In genomic region chr6:84332139-84333034, GRCh38 we compare ENCODE assay signal across 13 cellular contexts.
DNase-seq lines count a peak whose midpoint lies in the region; ATAC-seq, FAIRE-seq and TF ChIP-seq lines count a peak whose summit lies in the region.
"Had no signal": no experiment of that assay in that cellular context is flagged by ENCODE, and none has a peak within 500 bp of the region (broad histone marks: within the 10 kb centered on the region; RNA-seq: fewer than 3 reads in every experiment).

No MANE protein-coding gene starts in this region.

- no peaks in the 10 kb centered on the region for H4K20me1 ChIP-seq in GM12878 (ENCODE audit: control insufficient read depth, insufficient read depth)

- CTCF ChIA-PET in GM12878 (lab: Yijun Ruan, JAX) = interaction anchor here (0.6 to 1.7 kb wide), 12 partner anchors 14 to 337 kb away, joined by 3 to 5 read pairs (median 3); partner anchors contain the start of gene CEP162

- no peak overlapping the region for H3K4me3 ChIP-seq in GM12878
- H3K4me3 ChIP-seq: gastroesophageal sphincter had no signal

- no peaks in the 10 kb centered on the region for H3K9me3 ChIP-seq in GM12878 (replicated peaks; ENCODE audit: control insufficient read depth, insufficient read depth, low read length)

- no peak for TF ChIP-seq POLR2A in GM12878 (IDR thresholded peaks at IDR 0.05; ENCODE audit: low read depth, low read length)

- peak; percentile 53 to 83 for TF ChIP-seq EP300 in GM12878 (IDR thresholded peaks at IDR 0.05; ENCODE audit: borderline replicate concordance in 1 of 2, control insufficient read depth in 1 of 2, low read depth in 2 of 2, low read length in 2 of 2)

- H3K27me3 ChIP-seq in GM12878 (replicated peaks in 1 of 2; ENCODE audit: control insufficient read depth in 2 of 2, insufficient read depth in 2 of 2, low read length in 1 of 2) = no peaks in the 10 kb centered on the region
- H3K27me3 ChIP-seq: gastroesophageal sphincter had no signal

- RAD21 ChIA-PET in GM12878 (lab: Charles Lee; ENCODE audit: unreplicated experiment) = interaction anchor here (0.9 to 2.9 kb wide), 11 partner anchors 18 to 237 kb away, joined by 3 to 14 read pairs (median 6); partner anchors contain the start of gene CEP162

- peak overlapping the region; percentile 21 for H3K4me2 ChIP-seq in GM12878 (ENCODE audit: control insufficient read depth, insufficient read depth)

- H3K9ac ChIP-seq in GM12878 (ENCODE audit: control insufficient read depth, insufficient read depth, low read length) = no peak overlapping the region

- H3K79me2 ChIP-seq in GM12878 (ENCODE audit: control insufficient read depth, insufficient read depth, low read length) = no peaks in the 10 kb centered on the region

- no peak for TF ChIP-seq CTCF in GM12878 (IDR thresholded peaks at IDR 0.05 in 2 of 3, conservative IDR thresholded peaks at IDR 0.05 in 1 of 3; ENCODE audit: control insufficient read depth in 2 of 3, extremely low read depth in 1 of 3, insufficient read depth in 1 of 3, low read depth in 3 of 3, low read length in 3 of 3)

- SMC1A ChIA-PET in GM12878 (lab: Charles Lee; ENCODE audit: uncharacterized antibody, unreplicated experiment) = interaction anchor here (0.5 to 4.9 kb wide), 20 partner anchors 8 to 1379 kb away, joined by 3 to 21 read pairs (median 4); partner anchors contain the start of gene CEP162

- FAIRE-seq in GM12878 (lab: Jason Lieb, UNC) = peak; percentile 83
- FAIRE-seq: colon had no signal

- intact Hi-C loops in GM12878 (cut with micrococcal nuclease; ENCODE audit: unreplicated experiment) = loop anchor here (10.0 kb wide), 1 partner anchor 212 kb away; no protein-coding TSS in a partner anchor

- 4% methylated on average over 3 of the region's 3 CpGs for WGBS in GM12878 (ENCODE audit: insufficient coverage, insufficient replicate concordance, low lambda C conversion rate, missing lambda C conversion rate)

- H3K27ac ChIP-seq in GM12878 (ENCODE audit: control insufficient read depth, insufficient read depth) = peak overlapping the region; percentile 38; the same call in 1 of the 2 replicates
- H3K27ac ChIP-seq: gastroesophageal sphincter had no signal

- peak overlapping the region; percentile 21 for H2AFZ ChIP-seq in GM12878 (ENCODE audit: control insufficient read depth, low read depth, low read length)

- DNase-seq in GM12878 (ENCODE audit: low read depth, low spot score) = peak; percentile 24
- no peak for DNase-seq in HT-29 (ENCODE audit: low spot score)
- no peak for DNase-seq in cerebellum (ENCODE audit: low spot score)
- no peak for DNase-seq in G401 (ENCODE audit: low spot score)
- no peak for DNase-seq in NK-92 (lab: John Stamatoyannopoulos, UW; ENCODE audit: unreplicated experiment)
- DNase-seq: COR-L47, mammary epithelial cell, retina had no signal

- peak; percentile 97 for ATAC-seq in GM18870 (IDR thresholded peaks at IDR 0.05; ENCODE audit: unreplicated experiment)
- ATAC-seq in GM21723 (IDR thresholded peaks at IDR 0.05; ENCODE audit: unreplicated experiment) = peak; percentile 99
- ATAC-seq in HG03139 (IDR thresholded peaks at IDR 0.05; ENCODE audit: unreplicated experiment) = peak; percentile 91
- ATAC-seq in GM12878 = peak; percentile 97
- ATAC-seq: gastroesophageal sphincter had no signal

- no peak for TF ChIP-seq RAD21 in GM12878 (IDR thresholded peaks at IDR 0.05; ENCODE audit: insufficient read depth, low read depth, low read length)

- no peaks in the 10 kb centered on the region for H3K36me3 ChIP-seq in GM12878 (ENCODE audit: control insufficient read depth in 2 of 2, insufficient read depth in 2 of 2, low read length in 1 of 2)
- H3K36me3 ChIP-seq: gastroesophageal sphincter had no signal

- in situ Hi-C loops in GM12878 (cut with MboI) (no loop called here), G401 (cut with HindIII; ENCODE audit: low sequenced_read_pairs) (no loop called here)

- H3K4me1 ChIP-seq in GM12878 (ENCODE audit: control insufficient read depth, insufficient read depth, low read length) = peaks cover 6% of the 10 kb centered on the region; the same call in 1 of the 2 replicates

- BruUV-seq in GM12878 (replicated peaks; lab: Mats Ljungman, UMichigan) = no TSS peak

- POLR2A ChIA-PET in GM12878 (lab: Charles Lee) = interaction anchor here (1.0 to 1.7 kb wide), 2 partner anchors 18 to 78 kb away, joined by 3 to 4 read pairs; no protein-coding TSS in a partner anchor

TF ChIP-seq in GM12878, 131 proteins besides CTCF, POLR2A, EP300 and RAD21:
- peak; percentile 90 for TF ChIP-seq ATF2 (IDR thresholded peaks at IDR 0.05; ENCODE audit: low read length)
- TF ChIP-seq ZNF217 (IDR thresholded peaks at IDR 0.05) = 0 out of 2 replicates have a peak, but pooled peaks have one; percentile 73
- peak; percentile 23; the same call in 1 of the 2 replicates for TF ChIP-seq RUNX3 (IDR thresholded peaks at IDR 0.05; ENCODE audit: low read length)
- no peak for TF ChIP-seq NR2F1 (conservative IDR thresholded peaks at IDR 0.05)
- peak; percentile 73 to 81; a peak in 3 of 4 replicates for TF ChIP-seq IKZF2 (IDR thresholded peaks at IDR 0.05)
- peak; percentile 39; the same call in 1 of the 2 replicates for TF ChIP-seq TCF7 (IDR thresholded peaks at IDR 0.05; ENCODE audit: borderline replicate concordance)
- no peak for TF ChIP-seq NR2C2 (IDR thresholded peaks at IDR 0.05; ENCODE audit: borderline replicate concordance, control insufficient read depth, insufficient read length, low read depth)
- TF ChIP-seq IRF4 (IDR thresholded peaks at IDR 0.05; ENCODE audit: low read depth, low read length) = peak; percentile 45; the same call in 1 of the 2 replicates
- TF ChIP-seq JUND (IDR thresholded peaks at IDR 0.05; ENCODE audit: low read depth, low read length) = peak; percentile 55; the same call in 1 of the 2 replicates
- peak; percentile 94 for TF ChIP-seq MEF2A (IDR thresholded peaks at IDR 0.05; ENCODE audit: insufficient read depth, low read depth, low read length)
- TF ChIP-seq ATF7 (IDR thresholded peaks at IDR 0.05; ENCODE audit: low read depth) = peak; percentile 92
- no peak for TF ChIP-seq CHD1 (IDR thresholded peaks at IDR 0.05; ENCODE audit: low read depth, low read length)
- peak; percentile 87 for TF ChIP-seq MTA2 (IDR thresholded peaks at IDR 0.05; ENCODE audit: low read depth)
- peak; percentile 54; the same call in 1 of the 2 replicates for TF ChIP-seq CREM (IDR thresholded peaks at IDR 0.05; ENCODE audit: low read depth)
- peak; percentile 87 for TF ChIP-seq NFIC (IDR thresholded peaks at IDR 0.05; ENCODE audit: low read depth, low read length)
- peak; percentile 76 for TF ChIP-seq MEF2B (IDR thresholded peaks at IDR 0.05; ENCODE audit: partially characterized antibody, poor library complexity, severe bottlenecking)
- TF ChIP-seq CBX5 (IDR thresholded peaks at IDR 0.05; ENCODE audit: low read depth) = no peak
- peak; percentile 40; the same call in 1 of the 2 replicates for TF ChIP-seq FOXM1 (IDR thresholded peaks at IDR 0.05; ENCODE audit: low read depth, low read length)
- peak; percentile 82; the same call in 1 of the 2 replicates for TF ChIP-seq RELB (IDR thresholded peaks at IDR 0.05; ENCODE audit: low read depth)
- TF ChIP-seq MTA3 (IDR thresholded peaks at IDR 0.05; ENCODE audit: borderline replicate concordance, low read length) = no peak
- TF ChIP-seq DPF2 (IDR thresholded peaks at IDR 0.05) = peak; percentile 86
- peak; percentile 78; the same call in 1 of the 2 replicates for TF ChIP-seq SPI1 (IDR thresholded peaks at IDR 0.05; ENCODE audit: borderline replicate concordance, insufficient read depth, low read depth, low read length)
- no peak for TF ChIP-seq TARDBP (IDR thresholded peaks at IDR 0.05; ENCODE audit: borderline replicate concordance)
- TF ChIP-seq BMI1 (IDR thresholded peaks at IDR 0.05; ENCODE audit: borderline replicate concordance) = peak; percentile 30; the same call in 1 of the 2 replicates
- peak; percentile 38 for TF ChIP-seq IKZF1 (conservative IDR thresholded peaks at IDR 0.05)
- no peak for TF ChIP-seq SREBF1 (IDR thresholded peaks at IDR 0.05; ENCODE audit: low read length)
- peak; percentile 71; the same call in 1 of the 2 replicates for TF ChIP-seq BCL11A (IDR thresholded peaks at IDR 0.05; ENCODE audit: low read depth, low read length)
- no peak for TF ChIP-seq YY1 (IDR thresholded peaks at IDR 0.05; ENCODE audit: low read depth, low read length)
- TF ChIP-seq JUNB (IDR thresholded peaks at IDR 0.05) = peak; percentile 80
- peak; percentile 70; the same call in 1 of the 2 replicates for TF ChIP-seq NBN (IDR thresholded peaks at IDR 0.05)
- no peak for TF ChIP-seq SIN3A (IDR thresholded peaks at IDR 0.05; ENCODE audit: low read depth, low read length)
